1 cellular context compared by ENCODE assay signal in the genomic region with DNA sequence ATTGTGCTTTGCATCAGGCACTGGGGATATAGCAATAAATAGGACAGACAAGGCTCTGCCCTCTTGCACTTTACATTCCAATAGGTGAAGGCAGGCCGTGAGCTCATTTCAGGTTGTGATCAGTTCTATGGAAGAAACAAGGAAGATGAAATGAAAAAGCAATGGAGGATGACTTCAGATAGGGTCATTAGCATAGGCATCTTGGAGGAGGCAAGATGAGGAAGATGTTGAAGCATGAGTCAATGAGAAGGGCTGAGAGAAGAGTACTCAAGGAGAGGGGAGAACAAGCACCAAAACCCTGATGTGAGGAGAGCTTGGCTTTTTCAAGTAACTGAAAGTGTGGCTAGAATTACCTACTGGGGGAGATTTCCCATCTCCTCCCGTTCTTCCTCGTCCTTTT.
TF ChIP-seq lines count a peak whose summit lies in the region.

No MANE protein-coding gene starts in this region.

TF ChIP-seq in H1, 55 proteins besides CTCF, POLR2A, EP300 and RAD21 (continued from another document):
- no peak for TF ChIP-seq EGR1 (IDR thresholded peaks at IDR 0.05; ENCODE audit: borderline replicate concordance, low read depth, low read length)
- TF ChIP-seq KDM1A (IDR thresholded peaks at IDR 0.05; ENCODE audit: borderline replicate concordance, low read length), result no peak
- no peak for TF ChIP-seq SUZ12 (IDR thresholded peaks at IDR 0.05; ENCODE audit: low read length)
